In the genomic region with DNA sequence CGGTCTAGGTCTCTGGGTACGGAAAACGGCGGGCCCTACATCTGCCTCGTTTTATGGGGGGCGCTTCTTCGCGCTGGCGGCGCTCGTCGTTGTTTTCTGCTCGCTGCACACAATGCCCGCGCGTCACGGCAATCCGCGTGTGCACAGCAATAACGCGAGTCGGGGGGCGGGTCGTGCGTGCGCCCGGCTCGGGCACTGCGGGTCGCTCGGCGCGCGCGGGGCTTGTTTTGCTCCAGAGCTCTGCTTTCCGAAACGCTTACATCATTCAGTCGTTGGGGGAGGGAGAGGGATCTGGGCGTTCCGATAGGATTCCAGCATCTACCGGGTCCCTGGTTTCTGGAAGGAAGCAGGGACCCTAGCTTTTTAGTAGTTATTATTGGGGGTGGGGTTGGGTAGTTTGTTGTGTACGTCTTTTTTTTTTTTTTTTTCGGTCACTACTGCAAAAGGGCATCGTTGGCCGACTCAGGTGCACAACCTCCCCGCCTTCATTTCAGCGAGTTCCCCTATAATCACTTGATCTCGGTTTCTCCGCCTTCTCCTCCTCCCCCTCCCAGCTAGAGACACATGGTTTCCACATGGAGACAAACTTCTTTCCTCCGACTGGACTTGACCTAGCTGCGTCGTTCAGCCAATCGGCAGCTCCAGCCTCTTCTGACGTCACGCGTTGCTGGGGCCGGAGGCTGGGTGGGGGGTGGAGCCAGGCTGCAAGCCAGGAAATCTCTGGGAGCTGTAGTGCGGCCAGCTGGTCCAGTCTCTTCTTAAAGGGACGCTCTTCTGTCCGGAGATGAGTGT, we compare ENCODE assay signal across 8 cellular contexts. TPM values are rescaled to one million over a fixed set of nuclear protein-coding genes. Genes with fewer than 3 reads are reported as not detected.
A peak's percentile ranks its signal among the peaks of the same experiment; 100 is the strongest.
DNase-seq lines count a peak whose midpoint lies in the region; ATAC-seq and TF ChIP-seq lines count a peak whose summit lies in the region.

No MANE protein-coding gene starts in this region.

- H3K27ac ChIP-seq in DND-41 (ENCODE audit: low read length): peak overlapping the region; percentile 7; the same call in 1 of the 2 replicates

- H3K27me3 ChIP-seq in DND-41 (ENCODE audit: insufficient read depth, low read length, poor library complexity): peaks cover 86% of the 10 kb centered on the region

- DNase-seq in DND-41: peak; percentile 89
- peak; percentile 99 for DNase-seq in H4 (ENCODE audit: low spot score)
- DNase-seq in LNCaP clone FGC (ENCODE audit: low read depth): peak; percentile 97
- peak; percentile 95 for DNase-seq in RPMI7951 (ENCODE audit: low read depth)
- DNase-seq in activated T-helper 1 cell treated with anti-CD3 and anti-CD28 coated beads, Interleukin-2, amount 50 U/mL, for 16 hours (ENCODE audit: low read depth in 1 of 2, low spot score in 1 of 2): peak; percentile 79 to 88
- peak; percentile 96 for DNase-seq in fibroblast of gingiva (ENCODE audit: low read depth)
- DNase-seq in myocyte (ENCODE audit: low read depth): peak; percentile 98
- peak; percentile 78 for DNase-seq in stimulated activated CD8-positive, alpha-beta memory T cell treated with anti-CD3 and anti-CD28 coated beads, Interleukin-7, amount 100 ng/mL, for 24 hours (ENCODE audit: low read depth)

- no peaks in the 10 kb centered on the region for H3K36me3 ChIP-seq in DND-41 (ENCODE audit: insufficient read depth, low read length)

- H3K79me2 ChIP-seq in DND-41 (ENCODE audit: insufficient read depth, low read length): no peaks in the 10 kb centered on the region

- peak; percentile 81 for ATAC-seq in DND-41 (ENCODE audit: insufficient read depth, low read depth)

- H3K9me3 ChIP-seq in DND-41 (ENCODE audit: insufficient read depth, low read length, severe bottlenecking): no peaks in the 10 kb centered on the region

- H3K4me2 ChIP-seq in DND-41 (ENCODE audit: insufficient read depth, low read length): peak overlapping the region; percentile 93

- TF ChIP-seq CTCF in DND-41 (IDR thresholded peaks at IDR 0.05; ENCODE audit: borderline replicate concordance, extremely low read depth, low read length, poor library complexity, severe bottlenecking) (peak; percentile 13), LNCaP clone FGC (IDR thresholded peaks at IDR 0.05; ENCODE audit: control insufficient read depth, extremely low read depth, insufficient read depth) (no peak)

- H4K20me1 ChIP-seq in DND-41 (ENCODE audit: insufficient read depth, low read length): no peaks in the 10 kb centered on the region; the same call in 1 of the 2 replicates

- peak overlapping the region; percentile 87 for H2AFZ ChIP-seq in DND-41 (ENCODE audit: low read depth, low read length)

- peaks cover 51% of the 10 kb centered on the region for H3K4me1 ChIP-seq in DND-41 (ENCODE audit: insufficient read depth, low read length)

- peak overlapping the region; percentile 63 for H3K9ac ChIP-seq in DND-41 (ENCODE audit: low read depth, low read length)

- H3K4me3 ChIP-seq in DND-41 (ENCODE audit: low read depth in 1 of 2, low read length in 2 of 2) (peak overlapping the region; percentile 34 to 76; a peak in 3 of 4 replicates), LNCaP clone FGC (ENCODE audit: low read depth, low read length) (peak overlapping the region; percentile 64)

RNA-seq across cellular contexts. Expression of a gene that starts 3.5 kb away (rescaled TPM):
- 16.7 and 17.4 TPM in 2 replicates for total RNA-seq in H4 (2014; rRNA removed; shearing (Covaris generic))
- total RNA-seq in RPMI7951 (2014; rRNA removed; shearing (Covaris generic)): 9.0 and 11.1 TPM in 2 replicates
- total RNA-seq in myocyte: 18.5 and 22.9 TPM in 2 replicates
- polyA plus RNA-seq in myocyte (2012): 17.4 TPM

Comparison
In these comparisons a context has a peak if more than half of its experiments do, and no peak if none do; other contexts are left out.
1. Peak in every context shown above with its lines: DNase-seq, ATAC-seq, H3K4me3 ChIP-seq and H3K27ac ChIP-seq.